10 cellular contexts compared by ENCODE assay signal in genomic region chr3:47266709-47267489, GRCh38. TPM values are rescaled to one million over a fixed set of nuclear protein-coding genes. Genes with fewer than 3 reads are reported as not detected.
DNase-seq lines count a peak whose midpoint lies in the region; TF ChIP-seq lines count a peak whose summit lies in the region.
"Had no signal": no experiment of that assay in that cellular context is flagged by ENCODE, and none has a peak within 500 bp of the region (broad histone marks: within the 10 kb centered on the region; RNA-seq: fewer than 3 reads in every experiment).

No MANE protein-coding gene starts in this region.

- DNase-seq in NCI-H524 (lab: John Stamatoyannopoulos, UW) (peak; percentile 35 to 66), NCI-H524 treated with DMSO at 0.1 percent for 48 hours (lab: John Stamatoyannopoulos, UW) (no peak), MM.1S (peak; percentile 75), activated T-cell treated with anti-CD3 and anti-CD28 coated beads for 24 hours (ENCODE audit: low read depth) (peak; percentile 30), glomerular visceral epithelial cell (ENCODE audit: extremely low spot score) (peak; percentile 88), endothelial cell (ENCODE audit: low spot score) (no peak), NCI-H526 treated with DMSO at 0.1 percent for 48 hours (lab: John Stamatoyannopoulos, UW) (no peak)

- H3F3A ChIP-seq in MM.1S (ENCODE audit: insufficient read depth, low read length), result no peaks in the 10 kb centered on the region

- H3K4me2 ChIP-seq in MM.1S (ENCODE audit: low read depth, low read length), result peak overlapping the region; percentile 15

- H3K9me2 ChIP-seq in MM.1S (replicated peaks; ENCODE audit: insufficient read depth, low read length), result no peaks in the 10 kb centered on the region

- H3K27me3 Mint-ChIP-seq in endothelial cell (ENCODE audit: unreplicated experiment), result peaks cover 2% of the 10 kb centered on the region

- no peak overlapping the region for H3K4me3 ChIP-seq in MM.1S (ENCODE audit: low read length)
- H3K4me3 ChIP-seq in skeletal muscle tissue (ENCODE audit: low read length in 3 of 3), result no peak overlapping the region
- H3K4me3 ChIP-seq: suprapubic skin had no signal

- H3K4me1 ChIP-seq in MM.1S (ENCODE audit: low read length), result peaks cover 10% of the 10 kb centered on the region
- H3K4me1 ChIP-seq in skeletal muscle tissue (ENCODE audit: control insufficient read depth in 3 of 3, insufficient read depth in 3 of 3, low read length in 3 of 3), result peaks cover 14 to 21% (median 16%) of the 10 kb centered on the region in 3 donors

- peak overlapping the region; percentile 58 for H2AFZ ChIP-seq in MM.1S (ENCODE audit: low read length)

- no peak for TF ChIP-seq CTCF in MM.1S (IDR thresholded peaks at IDR 0.05; ENCODE audit: low read length)
- TF ChIP-seq CTCF in endothelial cell (IDR thresholded peaks at IDR 0.05; ENCODE audit: unreplicated experiment), result no peak

- no peaks in the 10 kb centered on the region for H3K79me2 ChIP-seq in MM.1S (ENCODE audit: low read length)

- no peaks in the 10 kb centered on the region for H3K9me3 Mint-ChIP-seq in endothelial cell (ENCODE audit: unreplicated experiment)

- no peaks in the 10 kb centered on the region for H3K9me3 ChIP-seq in MM.1S (replicated peaks; ENCODE audit: insufficient read depth, low read length)
- no peaks in the 10 kb centered on the region for H3K9me3 ChIP-seq in skeletal muscle tissue (ENCODE audit: control insufficient read depth in 3 of 3, low read length in 3 of 3)
- H3K9me3 ChIP-seq: suprapubic skin had no signal

- H3K36me3 Mint-ChIP-seq in endothelial cell (ENCODE audit: low read depth, unreplicated experiment), result peaks cover 4% of the 10 kb centered on the region

- H3K27ac ChIP-seq in MM.1S (ENCODE audit: low read length) (no peak overlapping the region), skeletal muscle tissue (ENCODE audit: low read depth, low read length) (peak overlapping the region; percentile 56)
- H3K27ac ChIP-seq: C4-2B, suprapubic skin had no signal

- no peaks in the 10 kb centered on the region for H3K36me3 ChIP-seq in MM.1S (replicated peaks; ENCODE audit: insufficient read depth, low read length)
- no peaks in the 10 kb centered on the region for H3K36me3 ChIP-seq in skeletal muscle tissue (ENCODE audit: control insufficient read depth in 3 of 3, insufficient read depth in 3 of 3, low read length in 3 of 3)
- H3K36me3 ChIP-seq: suprapubic skin had no signal

- H3K9ac ChIP-seq in MM.1S (ENCODE audit: low read length) (no peak overlapping the region), skeletal muscle tissue (ENCODE audit: low read depth in 1 of 3, low read length in 3 of 3) (peak overlapping the region in 2 of 3 donors; percentile 20 to 30)

- no peak overlapping the region for H3K27ac Mint-ChIP-seq in endothelial cell (ENCODE audit: unreplicated experiment)

- no peaks in the 10 kb centered on the region for H3K4me1 Mint-ChIP-seq in endothelial cell (ENCODE audit: unreplicated experiment)

- H3K27me3 ChIP-seq in MM.1S (replicated peaks; ENCODE audit: insufficient read depth, low read length) (no peaks in the 10 kb centered on the region), skeletal muscle tissue (ENCODE audit: control insufficient read depth in 3 of 3, insufficient read depth in 3 of 3, low read length in 3 of 3) (no peaks in the 10 kb centered on the region)
- H3K27me3 ChIP-seq: suprapubic skin had no signal

- no peaks in the 10 kb centered on the region for H4K20me1 ChIP-seq in MM.1S (ENCODE audit: insufficient read depth, low read length)

- H3K4me3 Mint-ChIP-seq in endothelial cell (ENCODE audit: unreplicated experiment), result no peak overlapping the region

RNA-seq across cellular contexts. Expression of gene KIF9, which starts 15.7 kb away (rescaled TPM):
- total RNA-seq in skeletal muscle tissue (2.1 TPM), endothelial cell (ENCODE audit: unreplicated experiment) (12.1 TPM)

RNA-seq across cellular contexts. Expression of gene KLHL18, which starts 15.8 kb away (rescaled TPM):
- 11.5 TPM for total RNA-seq in skeletal muscle tissue
- total RNA-seq in endothelial cell (ENCODE audit: unreplicated experiment), result 41.8 TPM

Comparison
In these comparisons a context has a peak if more than half of its experiments do, and no peak if none do; other contexts are left out.
1. DNase-seq: peak in NCI-H524 (2 of 2), MM.1S (single experiment), activated T-cell treated with anti-CD3 and anti-CD28 coated beads for 24 hours (single experiment) and glomerular visceral epithelial cell (single experiment); none in NCI-H524 treated with DMSO at 0.1 percent for 48 hours (single experiment), endothelial cell (single experiment) and NCI-H526 treated with DMSO at 0.1 percent for 48 hours (single experiment).